In genomic region chr15:34588046-34588674, GRCh38 we compare ENCODE assay signal across 8 cellular contexts. TPM values are rescaled to one million over a fixed set of nuclear protein-coding genes. Genes with fewer than 3 reads are reported as not detected.
DNase-seq lines count a peak whose midpoint lies in the region; ATAC-seq and TF ChIP-seq lines count a peak whose summit lies in the region.

No MANE protein-coding gene starts in this region.

- peak; percentile 72 for DNase-seq in AG08396 (ENCODE audit: low spot score)
- peak; percentile 16 for DNase-seq in OCI-M2 (lab: John Stamatoyannopoulos, UW; ENCODE audit: unreplicated experiment)
- peak; percentile 22 for DNase-seq in activated T-helper 1 cell treated with Interleukin-2 at 50 U/mL for 16 hours (ENCODE audit: low read depth)
- DNase-seq in fibroblast of lung (ENCODE audit: low read depth in 2 of 2) = peak; percentile 78 to 88
- peak; percentile 51 for DNase-seq in neural crest cell (ENCODE audit: low read depth, low spot score)
- no peak for DNase-seq in type B pancreatic cell (ENCODE audit: extremely low spot score, unreplicated experiment)

- no peaks in the 10 kb centered on the region for H3K36me3 Mint-ChIP-seq in neural crest cell (ENCODE audit: low read depth)
- no peaks in the 10 kb centered on the region for H3K36me3 Mint-ChIP-seq in type B pancreatic cell

- H3K27ac ChIP-seq in HUES6 (ENCODE audit: low read depth, low read length) (no peak overlapping the region), fibroblast of lung (ENCODE audit: insufficient read depth, low read length) (peak overlapping the region; percentile 57)

- H3K4me3 Mint-ChIP-seq in neural crest cell (peak overlapping the region; percentile 79), type B pancreatic cell (peak overlapping the region; percentile 78)

- TF ChIP-seq POLR2A in GM18505 (IDR thresholded peaks at IDR 0.05; ENCODE audit: borderline replicate concordance, extremely low read depth, insufficient read depth, insufficient read length) = peak; percentile 31

- H3K27ac Mint-ChIP-seq in neural crest cell (ENCODE audit: unreplicated experiment) (peak overlapping the region; percentile 93), type B pancreatic cell (peak overlapping the region; percentile 10)

- no peaks in the 10 kb centered on the region for H3K36me3 ChIP-seq in HUES6 (ENCODE audit: control insufficient read depth, insufficient read depth, low read length)
- no peaks in the 10 kb centered on the region for H3K36me3 ChIP-seq in fibroblast of lung (ENCODE audit: control insufficient read depth, insufficient read depth, low read length)

- no peak overlapping the region for H3K9ac ChIP-seq in HUES6 (ENCODE audit: low read length)
- peak overlapping the region; percentile 53 for H3K9ac ChIP-seq in fibroblast of lung (ENCODE audit: insufficient read depth, low read length)

- H3K27me3 Mint-ChIP-seq in neural crest cell (ENCODE audit: low read depth) (peaks cover 35% of the 10 kb centered on the region), type B pancreatic cell (peaks cover 44% of the 10 kb centered on the region)

- ATAC-seq in GM18505 (IDR thresholded peaks at IDR 0.05; ENCODE audit: unreplicated experiment) = no peak

- H2AFZ ChIP-seq in fibroblast of lung (ENCODE audit: low read length) = peak overlapping the region; percentile 74

- no peaks in the 10 kb centered on the region for H4K20me1 ChIP-seq in fibroblast of lung (ENCODE audit: control insufficient read depth, extremely low read depth, insufficient read depth, low read length)

- H3K9me3 Mint-ChIP-seq in neural crest cell (no peaks in the 10 kb centered on the region), type B pancreatic cell (no peaks in the 10 kb centered on the region)

- H3K4me1 Mint-ChIP-seq in neural crest cell (peaks cover 6% of the 10 kb centered on the region), type B pancreatic cell (ENCODE audit: unreplicated experiment) (peaks cover 5% of the 10 kb centered on the region)

- peak overlapping the region; percentile 78 for H3K4me2 ChIP-seq in fibroblast of lung (ENCODE audit: extremely low read depth, insufficient read depth, low read length)

- peak; percentile 81 to 84 for TF ChIP-seq CTCF in fibroblast of lung (conservative IDR thresholded peaks at IDR 0.05 in 1 of 2, IDR thresholded peaks at IDR 0.05 in 1 of 2; ENCODE audit: low read depth in 1 of 2, low read length in 2 of 2)
- TF ChIP-seq CTCF in neural crest cell (conservative IDR thresholded peaks at IDR 0.05) = peak; percentile 85
- TF ChIP-seq CTCF in type B pancreatic cell (conservative IDR thresholded peaks at IDR 0.05) = peak; percentile 87

- H3K9me3 ChIP-seq in HUES6 (ENCODE audit: control insufficient read depth, insufficient read depth, low read depth, low read length) (no peaks in the 10 kb centered on the region), fibroblast of lung (ENCODE audit: control insufficient read depth, insufficient read depth, low read depth, low read length) (no peaks in the 10 kb centered on the region)

- H3K4me1 ChIP-seq in HUES6 (ENCODE audit: control insufficient read depth, insufficient read depth, low read length) (peaks cover 7% of the 10 kb centered on the region), fibroblast of lung (ENCODE audit: control insufficient read depth, extremely low read depth, insufficient read depth, low read length) (peaks cover 2% of the 10 kb centered on the region)

- H3K79me2 ChIP-seq in fibroblast of lung (ENCODE audit: control insufficient read depth, insufficient read depth, low read length) = no peaks in the 10 kb centered on the region

- H3K4me3 ChIP-seq in HUES6 (ENCODE audit: low read depth, low read length) (peak overlapping the region; percentile 31; the same call in 1 of the 2 replicates), fibroblast of lung (replicated peaks in 1 of 4; ENCODE audit: control extremely low read depth in 1 of 4, insufficient read depth in 1 of 4, low read depth in 3 of 4, low read length in 4 of 4) (peak overlapping the region; percentile 33 to 57 (median 46))

- H3K27me3 ChIP-seq in HUES6 (ENCODE audit: control insufficient read depth, insufficient read depth, low read length) = peaks cover 17% of the 10 kb centered on the region
- H3K27me3 ChIP-seq in fibroblast of lung (ENCODE audit: control insufficient read depth, insufficient read depth, low read length) = no peaks in the 10 kb centered on the region

RNA-seq across cellular contexts. Expression of gene GOLGA8B, which starts 4.7 kb away (rescaled TPM):
- total RNA-seq in fibroblast of lung (14.7 and 19.5 TPM in 2 replicates), neural crest cell (45.9 and 52.2 TPM in 2 replicates), type B pancreatic cell (ENCODE audit: low replicate concordance) (24.0 and 68.1 TPM in 2 replicates)
- 9.4 and 19.6 TPM in 2 replicates for polyA plus RNA-seq in fibroblast of lung
- polyA plus RNA-seq in fibroblast of lung (2012) = 5.5 and 11.9 TPM in 2 replicates
- polyA minus RNA-seq in fibroblast of lung (ENCODE audit: low replicate concordance) = 0.82 and 4.9 TPM in 2 replicates
